In genomic region chr17:75645501-75645888, GRCh38 we compare ENCODE assay signal across 8 cellular contexts. TPM values are rescaled to one million over a fixed set of nuclear protein-coding genes. Genes with fewer than 3 reads are reported as not detected.
DNase-seq lines count a peak whose midpoint lies in the region; ATAC-seq, FAIRE-seq and TF ChIP-seq lines count a peak whose summit lies in the region.

No MANE protein-coding gene starts in this region.

- TF ChIP-seq POLR2A in GM12891 (IDR thresholded peaks at IDR 0.05; ENCODE audit: low read depth, low read length) = no peak

- H3K14ac ChIP-seq in trophoblast cell (ENCODE audit: low read length) = peak overlapping the region; percentile 89

- peaks cover 7 to 11% of the 10 kb centered on the region in 2 experiments for H3K36me3 ChIP-seq in trophoblast cell (ENCODE audit: control insufficient read depth in 1 of 2, insufficient read depth in 2 of 2, low read length in 2 of 2)

- peak overlapping the region; percentile 98 for H3K27ac ChIP-seq in epithelial cell of prostate
- peak overlapping the region; percentile 98 for H3K27ac ChIP-seq in trophoblast cell (ENCODE audit: low read depth, low read length)

- H4K91ac ChIP-seq in trophoblast cell (ENCODE audit: low read depth, low read length) = peak overlapping the region; percentile 98

- H3K9ac ChIP-seq in trophoblast cell (ENCODE audit: low read length) = no peak overlapping the region

- peaks cover 2% of the 10 kb centered on the region for H3K79me2 ChIP-seq in trophoblast cell (ENCODE audit: control insufficient read depth, insufficient read depth, low read length, poor library complexity)

- no peaks in the 10 kb centered on the region for H3K9me3 ChIP-seq in trophoblast cell (ENCODE audit: insufficient read depth, low read depth, low read length)

- WGBS in trophoblast cell (ENCODE audit: extremely low coverage, insufficient coverage, insufficient read length) = no CpG with 5 or more reads among the region's 7 CpGs

- H3K4me2 ChIP-seq in trophoblast cell (ENCODE audit: low read length) = peak overlapping the region; percentile 20

- H3K4me3 ChIP-seq in trophoblast cell (ENCODE audit: low read depth, low read length) = no peak overlapping the region

- no peak for ATAC-seq in HG03439 (IDR thresholded peaks at IDR 0.05; ENCODE audit: unreplicated experiment)
- ATAC-seq in HG03025 (IDR thresholded peaks at IDR 0.05; ENCODE audit: low FRiP score, unreplicated experiment) = no peak

- DNase-seq in ELR (ENCODE audit: low read depth) (peak; percentile 81), NCI-H69 (lab: John Stamatoyannopoulos, UW) (peak; percentile 99), epithelial cell of prostate (ENCODE audit: low read depth, low spot score) (peak; percentile 99), trophoblast cell (peak; percentile 99 to 100), GM12891 (ENCODE audit: insufficient read length, low spot score) (no peak), middle frontal gyrus (ENCODE audit: extremely low spot score, low spot score) (no peak)

- H3K4ac ChIP-seq in trophoblast cell (ENCODE audit: low read depth, low read length) = peak overlapping the region; percentile 49

- H2AK5ac ChIP-seq in trophoblast cell (ENCODE audit: low read length) = peak overlapping the region; percentile 44

- H2BK12ac ChIP-seq in trophoblast cell (ENCODE audit: low read length) = peak overlapping the region; percentile 98

- FAIRE-seq in GM12891 (lab: Jason Lieb, UNC) = no peak

- peak overlapping the region; percentile 96 for H2BK120ac ChIP-seq in trophoblast cell (ENCODE audit: insufficient read depth, low read length, poor library complexity)

- no peaks in the 10 kb centered on the region for H3K27me3 ChIP-seq in trophoblast cell (ENCODE audit: insufficient read depth, low read length)

- H3K23ac ChIP-seq in trophoblast cell (ENCODE audit: low read length) = no peak overlapping the region

- peak overlapping the region; percentile 82 for H2BK5ac ChIP-seq in trophoblast cell (ENCODE audit: low read depth, low read length, poor library complexity)

- peak overlapping the region; percentile 90 for H3K18ac ChIP-seq in trophoblast cell (ENCODE audit: low read length)

- H4K12ac ChIP-seq in trophoblast cell (ENCODE audit: low read depth, low read length) = peak overlapping the region; percentile 67

- peak overlapping the region; percentile 75 for H4K8ac ChIP-seq in trophoblast cell (ENCODE audit: low read depth, low read length)

- peaks cover 41 to 45% of the 10 kb centered on the region in 2 experiments for H3K4me1 ChIP-seq in trophoblast cell (ENCODE audit: control insufficient read depth in 1 of 2, insufficient read depth in 2 of 2, low read length in 2 of 2)

- no peak overlapping the region for H2AFZ ChIP-seq in trophoblast cell (ENCODE audit: insufficient read depth, low read length, poor library complexity)

- H3K79me1 ChIP-seq in trophoblast cell (ENCODE audit: low read length) = peaks cover 25% of the 10 kb centered on the region

TF ChIP-seq in GM12891, 5 proteins besides CTCF, POLR2A, EP300 and RAD21:
- TF ChIP-seq POU2F2 (IDR thresholded peaks at IDR 0.05; ENCODE audit: low read depth, low read length) (no peak), PAX5 (IDR thresholded peaks at IDR 0.05; ENCODE audit: insufficient read depth, low read length, severe bottlenecking) (no peak), SPI1 (IDR thresholded peaks at IDR 0.05; ENCODE audit: low read depth, low read length) (no peak), POLR2AphosphoS5 (IDR thresholded peaks at IDR 0.05; ENCODE audit: low read depth, low read length) (no peak), TAF1 (IDR thresholded peaks at IDR 0.05; ENCODE audit: low read depth, low read length) (no peak)

RNA-seq across cellular contexts. Expression of gene SMIM5, which starts 12.3 kb away (rescaled TPM):
- 0.37 and 0.38 TPM in 2 replicates for polyA plus RNA-seq in trophoblast cell (2013)
- 0.15 TPM for polyA plus RNA-seq in GM12891 (2012; ENCODE audit: low read depth, missing spikeins)

RNA-seq across cellular contexts. Expression of gene RECQL5, which starts 21.5 kb away (rescaled TPM):
- 15.8 and 16.4 TPM in 2 replicates for polyA plus RNA-seq in trophoblast cell (2013)
- polyA plus RNA-seq in GM12891 (2012; ENCODE audit: low read depth, missing spikeins) = 20.1 TPM

RNA-seq across cellular contexts. Expression of gene SAP30BP, which starts 21.6 kb away (rescaled TPM):
- 75.6 and 77.7 TPM in 2 replicates for polyA plus RNA-seq in trophoblast cell (2013)
- polyA plus RNA-seq in GM12891 (2012; ENCODE audit: low read depth, missing spikeins) = 58.8 TPM

RNA-seq across cellular contexts. Expression of gene MYO15B, which starts 57.9 kb away (rescaled TPM):
- polyA plus RNA-seq in trophoblast cell (2013) = 8.3 and 8.9 TPM in 2 replicates
- 9.5 TPM for polyA plus RNA-seq in GM12891 (2012; ENCODE audit: low read depth, missing spikeins)

Comparison
In these comparisons a context has a peak if more than half of its experiments do, and no peak if none do; other contexts are left out.
1. DNase-seq: peak in ELR (single experiment), NCI-H69 (single experiment), epithelial cell of prostate (single experiment) and trophoblast cell (2 of 2); none in GM12891 (single experiment) and middle frontal gyrus (single experiment).